ENCODE assay signal across 1 cellular context in genomic region chr17:32142038-32142856, GRCh38.
TF ChIP-seq lines count a peak whose summit lies in the region.

TSS of gene RHOT1 (plus strand) at chr17:32142502. CDS start at chr17:32142693, 191 bp downstream.

TF ChIP-seq in SK-N-SH, 30 proteins besides CTCF, POLR2A, EP300 and RAD21 (continued from another document):
- TF ChIP-seq REST (IDR thresholded peaks at IDR 0.05; ENCODE audit: low read depth, low read length) (no peak), GABPA (IDR thresholded peaks at IDR 0.05; ENCODE audit: low read depth) (no peak), USF2 (IDR thresholded peaks at IDR 0.05; ENCODE audit: borderline replicate concordance, low read depth, low read length) (no peak)
